ENCODE assay signal across 20 cellular contexts in genomic region chr1:223201967-223202366, GRCh38. TPM values are rescaled to one million over a fixed set of nuclear protein-coding genes. Genes with fewer than 3 reads are reported as not detected.
A peak's percentile ranks its signal among the peaks of the same experiment; 100 is the strongest.
DNase-seq lines count a peak whose midpoint lies in the region; ATAC-seq, FAIRE-seq and TF ChIP-seq lines count a peak whose summit lies in the region.
"Had no signal": no experiment of that assay in that cellular context is flagged by ENCODE, and none has a peak within 500 bp of the region (broad histone marks: within the 10 kb centered on the region; RNA-seq: fewer than 3 reads in every experiment).

No MANE protein-coding gene starts in this region.

- ATAC-seq in upper lobe of left lung (ENCODE audit: low FRiP score in 2 of 2) = peak; percentile 6 to 12
- ATAC-seq: activated CD4-positive, alpha-beta T cell treated with anti-CD3 and anti-CD28 coated beads for 36 hours; activated T-cell treated with anti-CD3 and anti-CD28 coated beads, Interleukin-2, amount 50 U/mL, for 4 hours had no signal

- no peak for TF ChIP-seq EP300 in H1 (IDR thresholded peaks at IDR 0.05; ENCODE audit: borderline replicate concordance in 1 of 2, low read depth in 2 of 2, low read length in 2 of 2)
- no peak for TF ChIP-seq EP300 in upper lobe of left lung (IDR thresholded peaks at IDR 0.05)
- TF ChIP-seq EP300 in tibial nerve (IDR thresholded peaks at IDR 0.05) = no peak

- TF ChIP-seq CTCF in H1 (IDR thresholded peaks at IDR 0.05; ENCODE audit: control extremely low read depth in 1 of 3, insufficient read depth in 1 of 3, low read depth in 1 of 3, low read length in 3 of 3) (no peak), upper lobe of left lung (IDR thresholded peaks at IDR 0.05) (no peak), tibial nerve (IDR thresholded peaks at IDR 0.05) (no peak)

- H3K79me1 ChIP-seq in H1 (ENCODE audit: low read depth, low read length) = no peaks in the 10 kb centered on the region

- POLR2A ChIA-PET in H1 (lab: Charles Lee; ENCODE audit: partially characterized antibody) = interaction anchor here (0.9 kb wide), 1 partner anchor 17 kb away, joined by 7 read pairs; no protein-coding TSS in a partner anchor

- no peak for FAIRE-seq in H1 (lab: Jason Lieb, UNC)
- FAIRE-seq: endometrium had no signal

- no peak overlapping the region for H2AK5ac ChIP-seq in H1 (ENCODE audit: low read depth, low read length)

- H3K27ac ChIP-seq in H1 (ENCODE audit: low read depth, low read length) (no peak overlapping the region), upper lobe of left lung (no peak overlapping the region), tibial nerve (no peak overlapping the region)
- H3K27ac ChIP-seq: SK-N-MC had no signal

- H3K23me2 ChIP-seq in H1 (ENCODE audit: low read depth, low read length) = no peaks in the 10 kb centered on the region

- no peak for TF ChIP-seq POLR2A in H1 (IDR thresholded peaks at IDR 0.05; ENCODE audit: control extremely low read depth in 1 of 2, low read depth in 2 of 2, low read length in 2 of 2)
- TF ChIP-seq POLR2A in upper lobe of left lung (IDR thresholded peaks at IDR 0.05) = no peak
- no peak for TF ChIP-seq POLR2A in tibial nerve (IDR thresholded peaks at IDR 0.05)

- H2BK120ac ChIP-seq in H1 (replicated peaks; ENCODE audit: low read depth, low read length) = no peak overlapping the region

- H3K9ac ChIP-seq in H1 (replicated peaks in 1 of 4; ENCODE audit: extremely low read depth in 1 of 4, low read depth in 3 of 4, low read length in 3 of 4) = no peak overlapping the region

- CTCF ChIA-PET in H1 (lab: Charles Lee; ENCODE audit: partially characterized antibody) = interaction anchor here (1.1 to 1.6 kb wide), 3 partner anchors 21 to 268 kb away, joined by 3 to 6 read pairs (median 4); no protein-coding TSS in a partner anchor

- H2BK12ac ChIP-seq in H1 (ENCODE audit: low read depth, low read length) = no peak overlapping the region

- WGBS in H1 (ENCODE audit: extremely low coverage in 1 of 2, insufficient coverage in 1 of 2, insufficient read length in 1 of 2, insufficient replicate concordance in 2 of 2, low coverage in 1 of 2, low lambda C conversion rate in 2 of 2, missing lambda C conversion rate in 1 of 2), 2 experiments = 100% methylated on average over 2 of the region's 2 CpGs; no CpG with 5 or more reads in 1 of the 2 experiments
- WGBS in upper lobe of left lung, 2 donors = 90% methylated on average over 2 of the region's 2 CpGs; no CpG with 5 or more reads in 1 of the 2 donors
- 75 to 86% methylated on average over 2 of the region's 2 CpGs for WGBS in tibial nerve, 2 donors

- no peak overlapping the region for H2BK20ac ChIP-seq in H1 (ENCODE audit: low read length)

- H3K4ac ChIP-seq in H1 (replicated peaks; ENCODE audit: insufficient read length, low read depth, low read length) = no peak overlapping the region

- DNase-seq in NCI-H2171 treated with DMSO at 0.1 percent for 48 hours (lab: John Stamatoyannopoulos, UW) (peak; percentile 39), NCI-H2171 (lab: John Stamatoyannopoulos, UW) (no peak), NCI-H510A (lab: John Stamatoyannopoulos, UW) (peak; percentile 56), H1 (ENCODE audit: low read depth in 1 of 2, low spot score in 2 of 2) (no peak), upper lobe of left lung (peak in 1 of 2 donors; percentile 1), activated T-cell treated with anti-CD3 and anti-CD28 coated beads for 4 hours (no peak), tibial nerve (ENCODE audit: low spot score in 2 of 2) (no peak), SHP77 (lab: John Stamatoyannopoulos, UW) (no peak)
- DNase-seq: activated CD4-positive, alpha-beta T cell treated with anti-CD3 and anti-CD28 coated beads for 36 hours; activated naive CD4-positive, alpha-beta T cell treated with Interleukin-2 at 50 U/mL for 16 hours; activated T-cell treated with anti-CD3 and anti-CD28 coated beads, Interleukin-2, amount 50 U/mL, for 4 hours; glutamatergic neuron; kidney glomerular epithelial cell; NCI-H1105; NCI-H1930; NCI-H524 treated with DMSO at 0.1 percent for 48 hours had no signal

- H3K23ac ChIP-seq in H1 (ENCODE audit: insufficient read length) = no peak overlapping the region

- no peak overlapping the region for H3K18ac ChIP-seq in H1 (ENCODE audit: extremely low read depth, low read length)

- no peaks in the 10 kb centered on the region for H3K36me3 ChIP-seq in H1 (ENCODE audit: control insufficient read depth in 2 of 4, insufficient read depth in 4 of 4, low read length in 3 of 4)
- H3K36me3 ChIP-seq in upper lobe of left lung = no peaks in the 10 kb centered on the region
- no peaks in the 10 kb centered on the region for H3K36me3 ChIP-seq in tibial nerve
- H3K36me3 ChIP-seq: HAP-1 had no signal

- no peaks in the 10 kb centered on the region for H3K9me3 ChIP-seq in H1 (ENCODE audit: insufficient read depth in 2 of 2, low read depth in 1 of 2, low read length in 1 of 2)
- no peaks in the 10 kb centered on the region for H3K9me3 ChIP-seq in upper lobe of left lung
- no peaks in the 10 kb centered on the region for H3K9me3 ChIP-seq in tibial nerve
- H3K9me3 ChIP-seq: HAP-1 had no signal

- H2AFZ ChIP-seq in H1 (ENCODE audit: low read length) = no peak overlapping the region

- H4K8ac ChIP-seq in H1 (ENCODE audit: extremely low read depth, insufficient read depth, low read length) = peak overlapping the region; percentile 71; the same call in 1 of the 2 replicates

- H4K5ac ChIP-seq in H1 (ENCODE audit: insufficient read length, low read depth, low read length) = no peak overlapping the region

- TF ChIP-seq RAD21 in H1 (IDR thresholded peaks at IDR 0.05 in 1 of 2, conservative IDR thresholded peaks at IDR 0.05 in 1 of 2; ENCODE audit: low read depth in 2 of 2, low read length in 2 of 2) = no peak

- H3K4me3 ChIP-seq in H1 (ENCODE audit: extremely low read depth in 1 of 4, insufficient read depth in 2 of 4, low read depth in 3 of 4, low read length in 4 of 4) (no peak overlapping the region), upper lobe of left lung (no peak overlapping the region), tibial nerve (no peak overlapping the region)
- H3K4me3 ChIP-seq: HAP-1, SK-N-MC had no signal

- H2BK5ac ChIP-seq in H1 (ENCODE audit: low read depth, low read length) = no peak overlapping the region

- H3K4me1 ChIP-seq in H1 (replicated peaks in 1 of 4; ENCODE audit: control insufficient read depth in 3 of 4, insufficient read depth in 4 of 4, low read length in 3 of 4) = no peaks in the 10 kb centered on the region; a peak in 1 of 7 replicates
- H3K4me1 ChIP-seq in upper lobe of left lung = no peaks in the 10 kb centered on the region
- no peaks in the 10 kb centered on the region for H3K4me1 ChIP-seq in tibial nerve
- H3K4me1 ChIP-seq: HAP-1 had no signal

- no peaks in the 10 kb centered on the region for H3K79me2 ChIP-seq in H1 (ENCODE audit: control insufficient read depth in 1 of 2, insufficient read depth in 2 of 2, low read length in 2 of 2)

- no peak overlapping the region for H3K14ac ChIP-seq in H1 (ENCODE audit: insufficient read length)

- H2BK15ac ChIP-seq in H1 (ENCODE audit: low read length) = no peak overlapping the region

- no peaks in the 10 kb centered on the region for H3K27me3 ChIP-seq in H1 (replicated peaks in 1 of 4; ENCODE audit: control insufficient read depth in 3 of 4, extremely low read depth in 1 of 4, insufficient read depth in 3 of 4, low read length in 3 of 4)
- H3K27me3 ChIP-seq in upper lobe of left lung = no peaks in the 10 kb centered on the region
- peaks cover 0 to 9% of the 10 kb centered on the region in 2 donors for H3K27me3 ChIP-seq in tibial nerve

- H4K91ac ChIP-seq in H1 (replicated peaks; ENCODE audit: insufficient read length, low read length) = no peak overlapping the region

- peaks cover 0 to 3% of the 10 kb centered on the region in 2 experiments for H4K20me1 ChIP-seq in H1 (replicated peaks in 1 of 2; ENCODE audit: control insufficient read depth in 1 of 2, insufficient read depth in 2 of 2, low read length in 2 of 2)

- H3K56ac ChIP-seq in H1 (replicated peaks; ENCODE audit: insufficient read length, low read depth, low read length) = no peak overlapping the region

- no peak overlapping the region for H3K4me2 ChIP-seq in H1 (ENCODE audit: insufficient read depth in 1 of 2, low read depth in 2 of 2, low read length in 2 of 2)

TF ChIP-seq in H1, 55 proteins besides CTCF, POLR2A, EP300 and RAD21:
- no peak for TF ChIP-seq RBBP5 (IDR thresholded peaks at IDR 0.05; ENCODE audit: borderline replicate concordance, low read depth, low read length)
- no peak for TF ChIP-seq HDAC6 (IDR thresholded peaks at IDR 0.05; ENCODE audit: low read depth, low read length)
- TF ChIP-seq TAF1 (IDR thresholded peaks at IDR 0.05; ENCODE audit: low read depth, low read length) = no peak
- TF ChIP-seq ZNF274 (IDR thresholded peaks at IDR 0.05; ENCODE audit: borderline replicate concordance, extremely low read depth, low read length) = no peak
- no peak for TF ChIP-seq TBP (IDR thresholded peaks at IDR 0.05; ENCODE audit: low read depth, low read length)
- no peak for TF ChIP-seq SIN3A (conservative IDR thresholded peaks at IDR 0.05 in 1 of 2, IDR thresholded peaks at IDR 0.05 in 1 of 2; ENCODE audit: low read depth in 1 of 2, low read length in 2 of 2)
- no peak for TF ChIP-seq USF2 (IDR thresholded peaks at IDR 0.05; ENCODE audit: low read length)
- no peak for TF ChIP-seq SIRT6 (IDR thresholded peaks at IDR 0.05; ENCODE audit: low read length)
TF ChIP-seq in H1: peak in this region for 0.

RNA-seq across cellular contexts. Expression of gene TLR5, which starts 58.9 kb away (rescaled TPM):
- 0.35 and 0.94 TPM in 2 replicates for total RNA-seq in H1 (2021; fragmentation: NEBNext Ultra II Directional; extraction: Animal tissue kit (Norgen Biotek cat#: 25700))
- polyA plus RNA-seq in H1 (2011; rRNA removed) = 0.20 and 0.74 TPM in 2 replicates
- polyA plus RNA-seq in H1 (2011; cell fraction: cytosol; rRNA removed) = 0.62 TPM
- polyA plus RNA-seq in H1 (2011; cell fraction: nucleus; rRNA removed) = 1.5 TPM
- 1.0 to 1.3 TPM (median 1.1 TPM) in 4 replicates for polyA plus RNA-seq in H1 (2012, experiment 1 of 2)
- polyA plus RNA-seq in H1 (2012, experiment 2 of 2) = 0.54 TPM
- polyA plus RNA-seq in H1 (2013, experiment 1 of 2) = 0.53 TPM
- polyA plus RNA-seq in H1 (2013, experiment 2 of 2) = 0.63 TPM
- 0.60 and 0.80 TPM in 2 replicates for polyA minus RNA-seq in H1 (2011; rRNA and poly(A)+ RNA removed)
- polyA minus RNA-seq in H1 (2011; cell fraction: cytosol; rRNA and poly(A)+ RNA removed) = not detected
- polyA minus RNA-seq in H1 (2011; cell fraction: nucleus; rRNA and poly(A)+ RNA removed) = 2.0 TPM
- 10 to 100 TPM in 5 of 6 donors, 1 to 10 TPM in 1; 4.1 to 30.4 (median 14.8) TPM for total RNA-seq in upper lobe of left lung
- total RNA-seq in tibial nerve = 10 to 100 TPM in 3 of 4 donors, 1 to 10 TPM in 1; 3.7 to 19.2 (median 12.4) TPM
- total RNA-seq: B cell had no signal

Comparison
In these comparisons a context has a peak if more than half of its experiments do, and no peak if none do; other contexts are left out.
1. DNase-seq: peak in NCI-H2171 treated with DMSO at 0.1 percent for 48 hours (single experiment) and NCI-H510A (single experiment); none in NCI-H2171 (single experiment), H1 (0 of 2), activated T-cell treated with anti-CD3 and anti-CD28 coated beads for 4 hours (single experiment), tibial nerve (0 of 2) and SHP77 (0 of 2).